Comparison of ENCODE assay signal across 22 cellular contexts in genomic region chr7:157466473-157467261, GRCh38.
DNase-seq lines count a peak whose midpoint lies in the region; ATAC-seq and TF ChIP-seq lines count a peak whose summit lies in the region.
"Had no signal": no experiment of that assay in that cellular context is flagged by ENCODE, and none has a peak within 500 bp of the region (broad histone marks: within the 10 kb centered on the region; RNA-seq: fewer than 3 reads in every experiment).

No MANE protein-coding gene starts in this region.

- H3K4me1 Mint-ChIP-seq in activated CD8-positive, alpha-beta T cell treated with anti-CD3 and anti-CD28 coated beads, Interleukin-2, amount 10 ng/mL, durations not matched to agents 7 days and 5 days (ENCODE audit: low read depth) = peaks cover 26% of the 10 kb centered on the region
- H3K4me1 Mint-ChIP-seq in activated CD8-positive, alpha-beta T cell treated with anti-CD3 and anti-CD28 coated beads for 36 hours (ENCODE audit: low read depth) = peaks cover 20% of the 10 kb centered on the region
- H3K4me1 Mint-ChIP-seq in activated naive CD4-positive, alpha-beta T cell treated with anti-CD3 and anti-CD28 coated beads, Interleukin-2, amount 10 ng/mL, durations not matched to agents 7 days and 5 days = peaks cover 35% of the 10 kb centered on the region

- 81 to 83% methylated on average over 24 of the region's 24 CpGs for WGBS in sigmoid colon, 2 donors

- H3K9me3 Mint-ChIP-seq in activated CD8-positive, alpha-beta T cell treated with anti-CD3 and anti-CD28 coated beads, Interleukin-2, amount 10 ng/mL, durations not matched to agents 7 days and 5 days (ENCODE audit: insufficient read depth) = no peaks in the 10 kb centered on the region
- H3K9me3 Mint-ChIP-seq in activated CD8-positive, alpha-beta T cell treated with anti-CD3 and anti-CD28 coated beads for 36 hours = peaks cover under 1% of the 10 kb centered on the region
- peaks cover 3% of the 10 kb centered on the region for H3K9me3 Mint-ChIP-seq in activated naive CD4-positive, alpha-beta T cell treated with anti-CD3 and anti-CD28 coated beads, Interleukin-2, amount 10 ng/mL, durations not matched to agents 7 days and 5 days
- H3K9me3 Mint-ChIP-seq: activated naive CD4-positive, alpha-beta T cell treated with anti-CD3 and anti-CD28 coated beads, Interleukin-2, amount 50 U/mL, for 24 hours; activated T-cell treated with anti-CD3 and anti-CD28 coated beads, Interleukin-2, amount 50 U/mL, for 72 hours; effector memory CD8-positive, alpha-beta T cell; natural killer cell had no signal

- no peaks in the 10 kb centered on the region for H3K36me3 ChIP-seq in sigmoid colon
- H3K36me3 ChIP-seq: ascending aorta had no signal

- intact Hi-C loops in activated CD8-positive, alpha-beta T cell treated with anti-CD3 and anti-CD28 coated beads for 36 hours (cut with micrococcal nuclease) = no loop called here
- intact Hi-C loops in sigmoid colon (cut with DNase I) = no loop called here

- POLR2A ChIA-PET in activated CD8-positive, alpha-beta T cell treated with anti-CD3 and anti-CD28 coated beads, Interleukin-2, amount 10 ng/mL, durations not matched to agents 7 days and 5 days (lab: Charles Lee) = no interaction called here
- POLR2A ChIA-PET in activated CD8-positive, alpha-beta T cell treated with anti-CD3 and anti-CD28 coated beads for 36 hours (lab: Charles Lee) = no interaction called here

- peaks cover 4% of the 10 kb centered on the region for H3K36me3 Mint-ChIP-seq in activated CD8-positive, alpha-beta T cell treated with anti-CD3 and anti-CD28 coated beads, Interleukin-2, amount 10 ng/mL, durations not matched to agents 7 days and 5 days (ENCODE audit: low read depth)
- H3K36me3 Mint-ChIP-seq in activated CD8-positive, alpha-beta T cell treated with anti-CD3 and anti-CD28 coated beads for 36 hours (ENCODE audit: low read depth) = no peaks in the 10 kb centered on the region
- peaks cover 5% of the 10 kb centered on the region for H3K36me3 Mint-ChIP-seq in activated naive CD4-positive, alpha-beta T cell treated with anti-CD3 and anti-CD28 coated beads, Interleukin-2, amount 10 ng/mL, durations not matched to agents 7 days and 5 days
- H3K36me3 Mint-ChIP-seq: activated naive CD4-positive, alpha-beta T cell treated with anti-CD3 and anti-CD28 coated beads, Interleukin-2, amount 50 U/mL, for 24 hours; mesothelial cell of epicardium; natural killer cell had no signal

- DNase-seq in activated CD8-positive, alpha-beta T cell treated with anti-CD3 and anti-CD28 coated beads, Interleukin-2, amount 10 ng/mL, durations not matched to agents 7 days and 5 days = peak; percentile 19
- no peak for DNase-seq in activated CD8-positive, alpha-beta T cell treated with anti-CD3 and anti-CD28 coated beads for 36 hours
- peak; percentile 1 for DNase-seq in OCI-M1 (lab: John Stamatoyannopoulos, UW)
- peak; percentile 59 for DNase-seq in left kidney (ENCODE audit: low read depth, low spot score)
- DNase-seq in sigmoid colon = peak; percentile 42
- no peak for DNase-seq in activated naive CD4-positive, alpha-beta T cell treated with anti-CD3 and anti-CD28 coated beads, Interleukin-2, amount 10 ng/mL, durations not matched to agents 7 days and 5 days
- DNase-seq in stimulated activated CD4-positive, alpha-beta T cell treated with anti-CD3 and anti-CD28 coated beads, Interleukin-1b, Interleukin-23, amount 100 ng/mL, for 48 hours = no peak
- DNase-seq: activated T-cell treated with anti-CD3 and anti-CD28 coated beads, Interleukin-2, amount 50 U/mL, for 72 hours; C1 segment of cervical spinal cord; Calu3; effector memory CD8-positive, alpha-beta T cell; EL; natural killer cell; NCI-H146; NCI-H2171 treated with DMSO at 0.1 percent for 48 hours; stimulated activated CD8-positive, alpha-beta memory T cell treated with anti-CD3 and anti-CD28 coated beads, Interleukin-4, amount 100 ng/mL, for 48 hours; substantia nigra; T-helper 1 cell had no signal

- TF ChIP-seq CTCF in activated CD8-positive, alpha-beta T cell treated with anti-CD3 and anti-CD28 coated beads for 36 hours (IDR thresholded peaks at IDR 0.05) = no peak
- no peak for TF ChIP-seq CTCF in sigmoid colon (IDR thresholded peaks at IDR 0.05)

- peaks cover 7 to 42% (median 25%) of the 10 kb centered on the region in 3 donors for H3K27me3 ChIP-seq in sigmoid colon
- H3K27me3 ChIP-seq: ascending aorta had no signal

- TF ChIP-seq EP300 in sigmoid colon (IDR thresholded peaks at IDR 0.05) = no peak

- H3K4me3 Mint-ChIP-seq in activated CD8-positive, alpha-beta T cell treated with anti-CD3 and anti-CD28 coated beads, Interleukin-2, amount 10 ng/mL, durations not matched to agents 7 days and 5 days = no peak overlapping the region
- no peak overlapping the region for H3K4me3 Mint-ChIP-seq in activated CD8-positive, alpha-beta T cell treated with anti-CD3 and anti-CD28 coated beads for 36 hours
- no peak overlapping the region for H3K4me3 Mint-ChIP-seq in activated naive CD4-positive, alpha-beta T cell treated with anti-CD3 and anti-CD28 coated beads, Interleukin-2, amount 10 ng/mL, durations not matched to agents 7 days and 5 days
- H3K4me3 Mint-ChIP-seq: activated naive CD4-positive, alpha-beta T cell treated with anti-CD3 and anti-CD28 coated beads, Interleukin-2, amount 50 U/mL, for 24 hours; activated T-cell treated with anti-CD3 and anti-CD28 coated beads, Interleukin-2, amount 50 U/mL, for 72 hours; effector memory CD8-positive, alpha-beta T cell; mesothelial cell of epicardium; natural killer cell had no signal

- H3K9me3 ChIP-seq in sigmoid colon = no peaks in the 10 kb centered on the region
- H3K9me3 ChIP-seq: ascending aorta had no signal

- H3K27ac Mint-ChIP-seq in activated CD8-positive, alpha-beta T cell treated with anti-CD3 and anti-CD28 coated beads, Interleukin-2, amount 10 ng/mL, durations not matched to agents 7 days and 5 days = no peak overlapping the region
- H3K27ac Mint-ChIP-seq in activated CD8-positive, alpha-beta T cell treated with anti-CD3 and anti-CD28 coated beads for 36 hours = no peak overlapping the region
- no peak overlapping the region for H3K27ac Mint-ChIP-seq in activated naive CD4-positive, alpha-beta T cell treated with anti-CD3 and anti-CD28 coated beads, Interleukin-2, amount 10 ng/mL, durations not matched to agents 7 days and 5 days
- H3K27ac Mint-ChIP-seq: activated naive CD4-positive, alpha-beta T cell treated with anti-CD3 and anti-CD28 coated beads, Interleukin-2, amount 50 U/mL, for 24 hours; activated T-cell treated with anti-CD3 and anti-CD28 coated beads, Interleukin-2, amount 50 U/mL, for 72 hours; effector memory CD8-positive, alpha-beta T cell; mesothelial cell of epicardium; natural killer cell had no signal

- H3K4me1 ChIP-seq in sigmoid colon = peaks cover 0 to 14% (median 5%) of the 10 kb centered on the region in 4 donors
- H3K4me1 ChIP-seq: ascending aorta had no signal

- CTCF ChIA-PET in activated CD8-positive, alpha-beta T cell treated with anti-CD3 and anti-CD28 coated beads, Interleukin-2, amount 10 ng/mL, durations not matched to agents 7 days and 5 days (lab: Charles Lee) = no interaction called here
- CTCF ChIA-PET in activated CD8-positive, alpha-beta T cell treated with anti-CD3 and anti-CD28 coated beads for 36 hours (lab: Charles Lee) = interaction anchor here (0.5 kb wide), 1 partner anchor 34 kb away, joined by 3 read pairs; no protein-coding TSS in a partner anchor
- CTCF ChIA-PET in activated naive CD4-positive, alpha-beta T cell treated with anti-CD3 and anti-CD28 coated beads, Interleukin-2, amount 10 ng/mL, durations not matched to agents 7 days and 5 days (lab: Charles Lee) = no interaction called here

- H3K27ac ChIP-seq in sigmoid colon = no peak overlapping the region
- H3K27ac ChIP-seq: ascending aorta had no signal

- TF ChIP-seq POLR2A in sigmoid colon (IDR thresholded peaks at IDR 0.05) = no peak

- no peak for ATAC-seq in activated CD8-positive, alpha-beta T cell treated with anti-CD3 and anti-CD28 coated beads, Interleukin-2, amount 10 ng/mL, durations not matched to agents 7 days and 5 days
- no peak for ATAC-seq in activated CD8-positive, alpha-beta T cell treated with anti-CD3 and anti-CD28 coated beads for 36 hours
- no peak for ATAC-seq in GM19324 (IDR thresholded peaks at IDR 0.05; ENCODE audit: low FRiP score, unreplicated experiment)
- ATAC-seq: activated T-cell treated with anti-CD3 and anti-CD28 coated beads, Interleukin-2, amount 50 U/mL, for 72 hours; effector memory CD8-positive, alpha-beta T cell; natural killer cell had no signal

- H3K27me3 Mint-ChIP-seq in activated CD8-positive, alpha-beta T cell treated with anti-CD3 and anti-CD28 coated beads, Interleukin-2, amount 10 ng/mL, durations not matched to agents 7 days and 5 days (ENCODE audit: low read depth) = peaks cover 9% of the 10 kb centered on the region
- no peaks in the 10 kb centered on the region for H3K27me3 Mint-ChIP-seq in activated CD8-positive, alpha-beta T cell treated with anti-CD3 and anti-CD28 coated beads for 36 hours
- H3K27me3 Mint-ChIP-seq in activated naive CD4-positive, alpha-beta T cell treated with anti-CD3 and anti-CD28 coated beads, Interleukin-2, amount 10 ng/mL, durations not matched to agents 7 days and 5 days = peaks cover 57% of the 10 kb centered on the region
- H3K27me3 Mint-ChIP-seq: activated naive CD4-positive, alpha-beta T cell treated with anti-CD3 and anti-CD28 coated beads, Interleukin-2, amount 50 U/mL, for 24 hours had no signal

- H3K4me3 ChIP-seq in sigmoid colon = no peak overlapping the region
- H3K4me3 ChIP-seq: ascending aorta had no signal

Comparison
In these comparisons a context has a peak if more than half of its experiments do, and no peak if none do; other contexts are left out.
1. DNase-seq: peak in activated CD8-positive, alpha-beta T cell treated with anti-CD3 and anti-CD28 coated beads, Interleukin-2, amount 10 ng/mL, durations not matched to agents 7 days and 5 days (single experiment), OCI-M1 (single experiment), left kidney (single experiment) and sigmoid colon (single experiment); none in activated CD8-positive, alpha-beta T cell treated with anti-CD3 and anti-CD28 coated beads for 36 hours (single experiment), activated naive CD4-positive, alpha-beta T cell treated with anti-CD3 and anti-CD28 coated beads, Interleukin-2, amount 10 ng/mL, durations not matched to agents 7 days and 5 days (single experiment) and stimulated activated CD4-positive, alpha-beta T cell treated with anti-CD3 and anti-CD28 coated beads, Interleukin-1b, Interleukin-23, amount 100 ng/mL, for 48 hours (single experiment).